8 cellular contexts compared by ENCODE assay signal in the genomic region with DNA sequence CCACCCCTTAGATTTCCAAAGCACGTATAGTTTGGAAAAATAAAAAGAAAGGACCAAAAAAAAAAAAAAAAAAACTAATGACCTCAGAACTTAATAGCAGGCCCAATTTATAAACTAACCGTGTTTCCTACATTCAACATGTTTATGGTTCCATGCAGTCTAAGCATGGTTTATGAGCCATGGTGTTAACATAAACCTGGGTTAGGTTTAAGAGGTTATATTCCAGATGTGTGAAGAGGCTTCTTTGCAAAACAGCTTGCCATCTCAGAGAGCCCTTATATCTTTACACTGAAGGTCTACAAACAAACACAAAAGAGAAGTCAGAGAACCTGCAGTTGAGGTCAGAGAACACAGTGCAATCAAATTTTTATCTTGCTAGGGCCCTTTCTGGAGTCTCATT. TPM values are rescaled to one million over a fixed set of nuclear protein-coding genes. Genes with fewer than 3 reads are reported as not detected.
"Had no signal": no experiment of that assay in that cellular context is flagged by ENCODE, and none has a peak within 500 bp of the region (broad histone marks: within the 10 kb centered on the region; RNA-seq: fewer than 3 reads in every experiment).

No MANE protein-coding gene starts in this region.

- FAIRE-seq: G401.6, GM12878, GM12891, GM12892, GM18507, GM19239 had no signal

- H3K4me3 ChIP-seq: GM12878 had no signal

- DNase-seq: GDM1, GF-D8 had no signal

RNA-seq across cellular contexts. Expression of gene PLAC9, which starts 38.3 kb away (rescaled TPM):
- total RNA-seq: GM12878 had no signal
- polyA plus RNA-seq: GM12878 had no signal
